ENCODE assay signal across 1 cellular context in genomic region chr9:14215614-14216013, GRCh38.
TF ChIP-seq lines count a peak whose summit lies in the region.

No MANE protein-coding gene starts in this region.

TF ChIP-seq in SK-N-SH, 30 proteins besides CTCF, POLR2A, EP300 and RAD21 (continued from another document):
- TF ChIP-seq, protein P1, sequence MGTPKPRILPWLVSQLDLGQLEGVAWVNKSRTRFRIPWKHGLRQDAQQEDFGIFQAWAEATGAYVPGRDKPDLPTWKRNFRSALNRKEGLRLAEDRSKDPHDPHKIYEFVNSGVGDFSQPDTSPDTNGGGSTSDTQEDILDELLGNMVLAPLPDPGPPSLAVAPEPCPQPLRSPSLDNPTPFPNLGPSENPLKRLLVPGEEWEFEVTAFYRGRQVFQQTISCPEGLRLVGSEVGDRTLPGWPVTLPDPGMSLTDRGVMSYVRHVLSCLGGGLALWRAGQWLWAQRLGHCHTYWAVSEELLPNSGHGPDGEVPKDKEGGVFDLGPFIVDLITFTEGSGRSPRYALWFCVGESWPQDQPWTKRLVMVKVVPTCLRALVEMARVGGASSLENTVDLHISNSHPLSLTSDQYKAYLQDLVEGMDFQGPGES (IDR thresholded peaks at IDR 0.05; ENCODE audit: low read depth, low read length): no peak
- TF ChIP-seq, protein P2, sequence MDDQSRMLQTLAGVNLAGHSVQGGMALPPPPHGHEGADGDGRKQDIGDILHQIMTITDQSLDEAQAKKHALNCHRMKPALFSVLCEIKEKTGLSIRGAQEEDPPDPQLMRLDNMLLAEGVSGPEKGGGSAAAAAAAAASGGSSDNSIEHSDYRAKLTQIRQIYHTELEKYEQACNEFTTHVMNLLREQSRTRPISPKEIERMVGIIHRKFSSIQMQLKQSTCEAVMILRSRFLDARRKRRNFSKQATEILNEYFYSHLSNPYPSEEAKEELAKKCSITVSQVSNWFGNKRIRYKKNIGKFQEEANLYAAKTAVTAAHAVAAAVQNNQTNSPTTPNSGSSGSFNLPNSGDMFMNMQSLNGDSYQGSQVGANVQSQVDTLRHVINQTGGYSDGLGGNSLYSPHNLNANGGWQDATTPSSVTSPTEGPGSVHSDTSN (IDR thresholded peaks at IDR 0.05): peak; percentile 13; the same call in 1 of the 2 replicates
- TF ChIP-seq, protein P3, sequence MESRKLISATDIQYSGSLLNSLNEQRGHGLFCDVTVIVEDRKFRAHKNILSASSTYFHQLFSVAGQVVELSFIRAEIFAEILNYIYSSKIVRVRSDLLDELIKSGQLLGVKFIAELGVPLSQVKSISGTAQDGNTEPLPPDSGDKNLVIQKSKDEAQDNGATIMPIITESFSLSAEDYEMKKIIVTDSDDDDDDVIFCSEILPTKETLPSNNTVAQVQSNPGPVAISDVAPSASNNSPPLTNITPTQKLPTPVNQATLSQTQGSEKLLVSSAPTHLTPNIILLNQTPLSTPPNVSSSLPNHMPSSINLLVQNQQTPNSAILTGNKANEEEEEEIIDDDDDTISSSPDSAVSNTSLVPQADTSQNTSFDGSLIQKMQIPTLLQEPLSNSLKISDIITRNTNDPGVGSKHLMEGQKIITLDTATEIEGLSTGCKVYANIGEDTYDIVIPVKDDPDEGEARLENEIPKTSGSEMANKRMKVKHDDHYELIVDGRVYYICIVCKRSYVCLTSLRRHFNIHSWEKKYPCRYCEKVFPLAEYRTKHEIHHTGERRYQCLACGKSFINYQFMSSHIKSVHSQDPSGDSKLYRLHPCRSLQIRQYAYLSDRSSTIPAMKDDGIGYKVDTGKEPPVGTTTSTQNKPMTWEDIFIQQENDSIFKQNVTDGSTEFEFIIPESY (IDR thresholded peaks at IDR 0.05; ENCODE audit: borderline replicate concordance, low read depth): no peak
- TF ChIP-seq SIN3A (IDR thresholded peaks at IDR 0.05; ENCODE audit: borderline replicate concordance, low read depth, low read length): no peak
